Comparison of ENCODE assay signal across 1 cellular context in genomic region chr16:3150346-3151218, GRCh38.
A peak's percentile ranks its signal among the peaks of the same experiment; 100 is the strongest.
TF ChIP-seq lines count a peak whose summit lies in the region.

No MANE protein-coding gene starts in this region.

TF ChIP-seq in HepG2, 621 proteins besides CTCF, POLR2A, EP300 and RAD21 (continued from another document and continues in another):
- TF ChIP-seq ZBTB40 (IDR thresholded peaks at IDR 0.05): no peak
- TF ChIP-seq ZBTB40 (CRISPR knock-in tag; IDR thresholded peaks at IDR 0.05): 0 out of 2 replicates have a peak, but pooled peaks have one; percentile 36
- peak; percentile 63 for TF ChIP-seq ETV5 (CRISPR knock-in tag; IDR thresholded peaks at IDR 0.05; ENCODE audit: borderline replicate concordance)
- TF ChIP-seq ZNF720 (CRISPR knock-in tag; IDR thresholded peaks at IDR 0.05): no peak
- TF ChIP-seq CC2D1A (CRISPR knock-in tag; IDR thresholded peaks at IDR 0.05): no peak
- TF ChIP-seq NFKB2 (CRISPR knock-in tag; IDR thresholded peaks at IDR 0.05; ENCODE audit: borderline replicate concordance): peak; percentile 68
- TF ChIP-seq EED (CRISPR knock-in tag; IDR thresholded peaks at IDR 0.05): no peak
- TF ChIP-seq JARID2 (CRISPR knock-in tag; IDR thresholded peaks at IDR 0.05; ENCODE audit: insufficient replicate concordance): peak; percentile 68
- peak; percentile 16; the same call in 1 of the 2 replicates for TF ChIP-seq SIX1 (CRISPR knock-in tag; IDR thresholded peaks at IDR 0.05; ENCODE audit: borderline replicate concordance)
- TF ChIP-seq SMAD3 (CRISPR knock-in tag; IDR thresholded peaks at IDR 0.05): peak; percentile 78; the same call in 1 of the 2 replicates
- TF ChIP-seq ZNF121 (CRISPR knock-in tag; IDR thresholded peaks at IDR 0.05): peak; percentile 30; the same call in 1 of the 2 replicates
- TF ChIP-seq ZFY (CRISPR knock-in tag; IDR thresholded peaks at IDR 0.05): peak; percentile 60; the same call in 1 of the 2 replicates
- peak; percentile 79; the same call in 1 of the 2 replicates for TF ChIP-seq ZBTB20 (CRISPR knock-in tag; IDR thresholded peaks at IDR 0.05; ENCODE audit: borderline replicate concordance, low read depth)
- 0 out of 4 replicates have a peak, but pooled peaks of 1 of the 2 experiments have one; percentile 55 for TF ChIP-seq ATF4 (CRISPR knock-in tag; IDR thresholded peaks at IDR 0.05)
- TF ChIP-seq PITX1 (CRISPR knock-in tag; IDR thresholded peaks at IDR 0.05): peak; percentile 44; the same call in 1 of the 2 replicates
- no peak; the same call in 1 of the 2 replicates for TF ChIP-seq KDM4B (CRISPR knock-in tag; IDR thresholded peaks at IDR 0.05)
- TF ChIP-seq ZNF256 (CRISPR knock-in tag; conservative IDR thresholded peaks at IDR 0.05): peak; percentile 69; the same call in 1 of the 2 replicates
- TF ChIP-seq ZNF788 (CRISPR knock-in tag; IDR thresholded peaks at IDR 0.05; ENCODE audit: borderline replicate concordance): peak; percentile 87; the same call in 1 of the 2 replicates
- peak; percentile 19; the same call in 1 of the 2 replicates for TF ChIP-seq CREM (IDR thresholded peaks at IDR 0.05)
- no peak for TF ChIP-seq CREM (CRISPR knock-in tag; IDR thresholded peaks at IDR 0.05)
- TF ChIP-seq ZNF335 (CRISPR knock-in tag; IDR thresholded peaks at IDR 0.05): peak; percentile 39; the same call in 1 of the 2 replicates
- peak; percentile 86 for TF ChIP-seq ZNF772 (CRISPR knock-in tag; IDR thresholded peaks at IDR 0.05)
- peak; percentile 40 for TF ChIP-seq FOSL2 (CRISPR knock-in tag; IDR thresholded peaks at IDR 0.05)
- no peak for TF ChIP-seq MTA3 (CRISPR knock-in tag; IDR thresholded peaks at IDR 0.05)
- TF ChIP-seq PHF21A (CRISPR knock-in tag; IDR thresholded peaks at IDR 0.05): peak; percentile 85
- peak; percentile 58; the same call in 1 of the 2 replicates for TF ChIP-seq ZBTB43 (CRISPR knock-in tag; conservative IDR thresholded peaks at IDR 0.05)
- 0 out of 2 replicates have a peak, but pooled peaks have one; percentile 61 for TF ChIP-seq PRDM10 (CRISPR knock-in tag; IDR thresholded peaks at IDR 0.05; ENCODE audit: low read depth)
- TF ChIP-seq IKZF5 (CRISPR knock-in tag; IDR thresholded peaks at IDR 0.05): peak; percentile 93
- peak; percentile 14; the same call in 1 of the 2 replicates for TF ChIP-seq ZNF709 (CRISPR knock-in tag; IDR thresholded peaks at IDR 0.05)
- peak; percentile 32; the same call in 1 of the 2 replicates for TF ChIP-seq TFDP1 (CRISPR knock-in tag; IDR thresholded peaks at IDR 0.05; ENCODE audit: borderline replicate concordance)
- TF ChIP-seq ZNF691 (CRISPR knock-in tag; IDR thresholded peaks at IDR 0.05; ENCODE audit: borderline replicate concordance, low read depth): peak; percentile 61; the same call in 1 of the 2 replicates
- TF ChIP-seq ZNF598 (CRISPR knock-in tag; IDR thresholded peaks at IDR 0.05; ENCODE audit: borderline replicate concordance): 0 out of 2 replicates have a peak, but pooled peaks have one; percentile 24
- peak; percentile 84; the same call in 1 of the 2 replicates for TF ChIP-seq ZNF138 (CRISPR knock-in tag; IDR thresholded peaks at IDR 0.05; ENCODE audit: low read depth)
- peak; percentile 75 for TF ChIP-seq KAT8 (CRISPR knock-in tag; IDR thresholded peaks at IDR 0.05)
- peak; percentile 87 for TF ChIP-seq ZNF543 (CRISPR knock-in tag; IDR thresholded peaks at IDR 0.05)
- TF ChIP-seq PHF20 (CRISPR knock-in tag; IDR thresholded peaks at IDR 0.05): 0 out of 2 replicates have a peak, but pooled peaks have one; percentile 32
- peak; percentile 91; the same call in 1 of the 2 replicates for TF ChIP-seq ZNF552 (CRISPR knock-in tag; IDR thresholded peaks at IDR 0.05; ENCODE audit: borderline replicate concordance)
